ENCODE assay signal across 29 cellular contexts in genomic region chr4:47550899-47551548, GRCh38.
"Had no signal": no experiment of that assay in that cellular context is flagged by ENCODE, and none has a peak within 500 bp of the region (broad histone marks: within the 10 kb centered on the region; RNA-seq: fewer than 3 reads in every experiment).

No MANE protein-coding gene starts in this region.

- FAIRE-seq: endothelial cell of umbilical vein, kidney, pancreas had no signal

- H3K4me1 ChIP-seq: gastrocnemius medialis, pancreas, prostate gland, suprapubic skin, tibial artery had no signal

- H2AFZ ChIP-seq: hepatocyte had no signal

- H3K27me3 ChIP-seq: gastrocnemius medialis, hepatocyte, pancreas, suprapubic skin, tibial artery had no signal

- H3K36me3 ChIP-seq: prostate gland had no signal

- ATAC-seq: activated CD4-positive, alpha-beta T cell treated with anti-CD3 and anti-CD28 coated beads for 36 hours; activated naive CD4-positive, alpha-beta T cell treated with anti-CD3 and anti-CD28 coated beads, Interleukin-2, amount 50 U/mL, for 72 hours; activated T-cell treated with anti-CD3 and anti-CD28 coated beads, Interleukin-2, amount 50 U/mL, for 72 hours; esophagus mucosa; gastrocnemius medialis; left colon; pancreas; sciatic nerve; stimulated activated naive B cell treated with anti-CD40 and anti-IgM and Interleukin-4, amounts not matched to agents 10 μg/mL and 1 μg/mL and 100 μg/mL, for 72 hours had no signal

- H3K79me2 ChIP-seq: hepatocyte had no signal

- H3K4me3 Mint-ChIP-seq: activated CD4-positive, alpha-beta T cell treated with anti-CD3 and anti-CD28 coated beads for 36 hours; activated T-cell treated with anti-CD3 and anti-CD28 coated beads, Interleukin-2, amount 50 U/mL, for 72 hours; brain; mesothelial cell of epicardium; naive B cell; nephron progenitor cell; stimulated activated naive B cell treated with anti-CD40 and anti-IgM and Interleukin-4, amounts not matched to agents 10 μg/mL and 1 μg/mL and 100 μg/mL, for 72 hours had no signal

- H3K4me2 ChIP-seq: hepatocyte had no signal

- H3K4me3 ChIP-seq: gastrocnemius medialis, hepatocyte, pancreas, prostate gland, skin epidermis, suprapubic skin, tibial artery had no signal

- H3K9me3 ChIP-seq: gastrocnemius medialis, pancreas, prostate gland, suprapubic skin, tibial artery had no signal

- DNase-seq: activated CD4-positive, alpha-beta T cell treated with anti-CD3 and anti-CD28 coated beads for 36 hours; activated CD4-positive, CD25-positive, alpha-beta regulatory T cell; activated naive CD4-positive, alpha-beta T cell; activated T-cell treated with anti-CD3 and anti-CD28 coated beads for 4 hours; activated T-cell treated with anti-CD3 and anti-CD28 coated beads, Interleukin-2, amount 50 U/mL, for 72 hours; anterior cingulate cortex; caudate nucleus; gastrocnemius medialis; glutamatergic neuron; kidney; left colon; naive B cell; nephron progenitor cell; retina; stimulated activated CD4-positive, alpha-beta T cell treated with anti-CD3 and anti-CD28 coated beads, Interleukin-4, amount 100 ng/mL, for 24 hours; stimulated activated CD8-positive, alpha-beta memory T cell treated with anti-CD3 and anti-CD28 coated beads, Interleukin-4, amount 100 ng/mL, for 48 hours; stimulated activated naive B cell treated with anti-CD40 and anti-IgM and Interleukin-4, amounts not matched to agents 10 μg/mL and 1 μg/mL and 100 μg/mL, for 72 hours; tibial artery had no signal

- H3K9me3 Mint-ChIP-seq: brain, mesothelial cell of epicardium, nephron progenitor cell had no signal

- H3K27me3 Mint-ChIP-seq: activated CD4-positive, alpha-beta T cell treated with anti-CD3 and anti-CD28 coated beads for 36 hours; brain; naive B cell; stimulated activated naive B cell treated with anti-CD40 and anti-IgM and Interleukin-4, amounts not matched to agents 10 μg/mL and 1 μg/mL and 100 μg/mL, for 72 hours had no signal

- H3K4me1 Mint-ChIP-seq: activated CD4-positive, alpha-beta T cell treated with anti-CD3 and anti-CD28 coated beads for 36 hours; mesothelial cell of epicardium; nephron progenitor cell; stimulated activated naive B cell treated with anti-CD40 and anti-IgM and Interleukin-4, amounts not matched to agents 10 μg/mL and 1 μg/mL and 100 μg/mL, for 72 hours had no signal

- H3K27ac ChIP-seq: gastrocnemius medialis, hepatocyte, pancreas, prostate gland, skin epidermis, suprapubic skin, tibial artery had no signal

- H3K36me3 Mint-ChIP-seq: activated naive CD4-positive, alpha-beta T cell treated with anti-CD3 and anti-CD28 coated beads, Interleukin-2, amount 50 U/mL, for 72 hours had no signal

- H3K27ac Mint-ChIP-seq: activated CD4-positive, alpha-beta T cell treated with anti-CD3 and anti-CD28 coated beads for 36 hours; activated naive CD4-positive, alpha-beta T cell treated with anti-CD3 and anti-CD28 coated beads, Interleukin-2, amount 50 U/mL, for 72 hours; activated T-cell treated with anti-CD3 and anti-CD28 coated beads, Interleukin-2, amount 50 U/mL, for 72 hours; brain; mesothelial cell of epicardium; nephron progenitor cell; stimulated activated naive B cell treated with anti-CD40 and anti-IgM and Interleukin-4, amounts not matched to agents 10 μg/mL and 1 μg/mL and 100 μg/mL, for 72 hours had no signal
